Comparison of ENCODE assay signal across 18 cellular contexts in genomic region chr6:161133973-161134372, GRCh38.
A peak's percentile ranks its signal among the peaks of the same experiment; 100 is the strongest.
DNase-seq lines count a peak whose midpoint lies in the region; ATAC-seq and TF ChIP-seq lines count a peak whose summit lies in the region.
"Had no signal": no experiment of that assay in that cellular context is flagged by ENCODE, and none has a peak within 500 bp of the region (broad histone marks: within the 10 kb centered on the region; RNA-seq: fewer than 3 reads in every experiment).

No MANE protein-coding gene starts in this region.

- POLR2A ChIA-PET in activated CD4-positive, alpha-beta memory T cell treated with anti-CD3 and anti-CD28 coated beads, Interleukin-2, amount 10 ng/mL, durations not matched to agents 7 days and 5 days (lab: Charles Lee), result no interaction called here
- POLR2A ChIA-PET in activated CD4-positive, alpha-beta memory T cell treated with anti-CD3 and anti-CD28 coated beads for 36 hours (lab: Charles Lee), result no interaction called here
- POLR2A ChIA-PET in PC-3 (lab: Charles Lee; ENCODE audit: unreplicated experiment), result no interaction called here

- H3K79me2 ChIP-seq in PC-3 (ENCODE audit: low read length), result no peaks in the 10 kb centered on the region

- intact Hi-C loops in activated CD4-positive, alpha-beta memory T cell treated with anti-CD3 and anti-CD28 coated beads for 36 hours (cut with micrococcal nuclease), result no loop called here
- intact Hi-C loops in PC-3 (cut with micrococcal nuclease) (loop anchor here (10.0 kb wide), 1 partner anchor 139 kb away; the partner anchor contains the start of gene MAP3K4), esophagus muscularis mucosa (cut with DNase I) (no loop called here)

- H3K4me1 Mint-ChIP-seq in activated CD4-positive, alpha-beta memory T cell treated with anti-CD3 and anti-CD28 coated beads, Interleukin-2, amount 10 ng/mL, durations not matched to agents 7 days and 5 days, result peaks cover 4% of the 10 kb centered on the region
- peaks cover 4% of the 10 kb centered on the region for H3K4me1 Mint-ChIP-seq in activated CD4-positive, alpha-beta memory T cell treated with anti-CD3 and anti-CD28 coated beads for 36 hours (ENCODE audit: low read depth)
- peaks cover 18% of the 10 kb centered on the region for H3K4me1 Mint-ChIP-seq in nephron progenitor cell

- H2AFZ ChIP-seq in PC-3 (ENCODE audit: low read length), result no peak overlapping the region

- no peak overlapping the region for H3K27ac Mint-ChIP-seq in activated CD4-positive, alpha-beta memory T cell treated with anti-CD3 and anti-CD28 coated beads, Interleukin-2, amount 10 ng/mL, durations not matched to agents 7 days and 5 days
- H3K27ac Mint-ChIP-seq in activated CD4-positive, alpha-beta memory T cell treated with anti-CD3 and anti-CD28 coated beads for 36 hours, result no peak overlapping the region
- H3K27ac Mint-ChIP-seq in nephron progenitor cell, result peak overlapping the region; percentile 18
- H3K27ac Mint-ChIP-seq: B cell; CD4-positive, alpha-beta T cell had no signal

- no peaks in the 10 kb centered on the region for H4K20me1 ChIP-seq in PC-3 (ENCODE audit: low read length)

- no peak for TF ChIP-seq CTCF in PC-3 (conservative IDR thresholded peaks at IDR 0.05; ENCODE audit: low read depth, low read length)
- no peak for TF ChIP-seq CTCF in esophagus muscularis mucosa (IDR thresholded peaks at IDR 0.05)
- no peak for TF ChIP-seq CTCF in nephron progenitor cell (IDR thresholded peaks at IDR 0.05)

- WGBS in esophagus muscularis mucosa, result 93% methylated on average over 9 of the region's 9 CpGs

- H3K27me3 ChIP-seq in PC-3 (ENCODE audit: low read length), result no peaks in the 10 kb centered on the region
- no peaks in the 10 kb centered on the region for H3K27me3 ChIP-seq in esophagus muscularis mucosa

- H3K36me3 Mint-ChIP-seq in activated CD4-positive, alpha-beta memory T cell treated with anti-CD3 and anti-CD28 coated beads, Interleukin-2, amount 10 ng/mL, durations not matched to agents 7 days and 5 days (ENCODE audit: low read depth), result peaks cover 32% of the 10 kb centered on the region
- H3K36me3 Mint-ChIP-seq in activated CD4-positive, alpha-beta memory T cell treated with anti-CD3 and anti-CD28 coated beads for 36 hours, result peaks cover 11% of the 10 kb centered on the region
- peaks cover 93% of the 10 kb centered on the region for H3K36me3 Mint-ChIP-seq in nephron progenitor cell (ENCODE audit: low read depth)

- peaks cover 30% of the 10 kb centered on the region for H3K4me1 ChIP-seq in PC-3 (ENCODE audit: insufficient read depth, low read length)
- H3K4me1 ChIP-seq in esophagus muscularis mucosa, result peaks cover 0 to 11% (median 0%) of the 10 kb centered on the region in 4 donors

- H3K9me3 Mint-ChIP-seq in activated CD4-positive, alpha-beta memory T cell treated with anti-CD3 and anti-CD28 coated beads, Interleukin-2, amount 10 ng/mL, durations not matched to agents 7 days and 5 days, result no peaks in the 10 kb centered on the region
- H3K9me3 Mint-ChIP-seq in activated CD4-positive, alpha-beta memory T cell treated with anti-CD3 and anti-CD28 coated beads for 36 hours, result no peaks in the 10 kb centered on the region
- H3K9me3 Mint-ChIP-seq in nephron progenitor cell, result peaks cover 18% of the 10 kb centered on the region
- H3K9me3 Mint-ChIP-seq: CD4-positive, alpha-beta T cell had no signal

- H3K36me3 ChIP-seq in PC-3 (ENCODE audit: low read depth, low read length) (no peaks in the 10 kb centered on the region), esophagus muscularis mucosa (peaks cover 0 to 73% (median 45%) of the 10 kb centered on the region in 4 donors)

- H3K27me3 Mint-ChIP-seq in activated CD4-positive, alpha-beta memory T cell treated with anti-CD3 and anti-CD28 coated beads, Interleukin-2, amount 10 ng/mL, durations not matched to agents 7 days and 5 days, result no peaks in the 10 kb centered on the region
- no peaks in the 10 kb centered on the region for H3K27me3 Mint-ChIP-seq in activated CD4-positive, alpha-beta memory T cell treated with anti-CD3 and anti-CD28 coated beads for 36 hours
- peaks cover 5% of the 10 kb centered on the region for H3K27me3 Mint-ChIP-seq in nephron progenitor cell (ENCODE audit: low read depth, poor library complexity)
- H3K27me3 Mint-ChIP-seq: B cell; CD4-positive, alpha-beta T cell had no signal

- CTCF ChIA-PET in activated CD4-positive, alpha-beta memory T cell treated with anti-CD3 and anti-CD28 coated beads, Interleukin-2, amount 10 ng/mL, durations not matched to agents 7 days and 5 days (lab: Charles Lee), result interaction anchor here (2.0 kb wide), 1 partner anchor 237 kb away, joined by 6 read pairs; no protein-coding TSS in a partner anchor
- CTCF ChIA-PET in activated CD4-positive, alpha-beta memory T cell treated with anti-CD3 and anti-CD28 coated beads for 36 hours (lab: Charles Lee), result no interaction called here
- CTCF ChIA-PET in PC-3 (lab: Charles Lee), result no interaction called here

- no peaks in the 10 kb centered on the region for H3F3A ChIP-seq in PC-3 (ENCODE audit: low read length, unreplicated experiment)

- no peak for TF ChIP-seq POLR2A in esophagus muscularis mucosa (IDR thresholded peaks at IDR 0.05; ENCODE audit: low read depth)

- H3K4me2 ChIP-seq in PC-3 (ENCODE audit: low read length), result no peak overlapping the region

- H3K9me3 ChIP-seq in PC-3 (ENCODE audit: low read length) (no peaks in the 10 kb centered on the region), esophagus muscularis mucosa (no peaks in the 10 kb centered on the region)

- no peak for ATAC-seq in PC-3
- ATAC-seq in left lobe of liver, result no peak

- no peak overlapping the region for H3K4me3 Mint-ChIP-seq in activated CD4-positive, alpha-beta memory T cell treated with anti-CD3 and anti-CD28 coated beads, Interleukin-2, amount 10 ng/mL, durations not matched to agents 7 days and 5 days
- H3K4me3 Mint-ChIP-seq in activated CD4-positive, alpha-beta memory T cell treated with anti-CD3 and anti-CD28 coated beads for 36 hours, result no peak overlapping the region
- no peak overlapping the region for H3K4me3 Mint-ChIP-seq in nephron progenitor cell
- H3K4me3 Mint-ChIP-seq: B cell; CD4-positive, alpha-beta T cell had no signal

- no TSS peak for BruUV-seq in PC-3 (replicated peaks; lab: Mats Ljungman, UMichigan)

- no peak for TF ChIP-seq EP300 in esophagus muscularis mucosa (IDR thresholded peaks at IDR 0.05)

- H3K27ac ChIP-seq in PC-3 (ENCODE audit: low read length) (peak overlapping the region; percentile 87), esophagus muscularis mucosa (replicated peaks in 1 of 4) (no peak overlapping the region)
- H3K27ac ChIP-seq: 22Rv1 had no signal

- no peaks in the 10 kb centered on the region for H3K9me2 ChIP-seq in PC-3 (replicated peaks; ENCODE audit: low read length)

- peak overlapping the region; percentile 64 for H3K9ac ChIP-seq in PC-3 (ENCODE audit: low read length)

- H3K4me3 ChIP-seq in PC-3 (ENCODE audit: low read length) (no peak overlapping the region), esophagus muscularis mucosa (no peak overlapping the region)

- DNase-seq in activated CD4-positive, alpha-beta memory T cell treated with anti-CD3 and anti-CD28 coated beads, Interleukin-2, amount 10 ng/mL, durations not matched to agents 7 days and 5 days, result peak; percentile 12
- no peak for DNase-seq in activated CD4-positive, alpha-beta memory T cell treated with anti-CD3 and anti-CD28 coated beads for 36 hours
- no peak for DNase-seq in PC-3
- peak; percentile 77 for DNase-seq in esophagus muscularis mucosa (ENCODE audit: extremely low spot score)
- DNase-seq in nephron progenitor cell, result no peak
- DNase-seq in NCI-H526 treated with DMSO at 0.1 percent for 48 hours (lab: John Stamatoyannopoulos, UW), result no peak
- no peak for DNase-seq in T1000 (lab: John Stamatoyannopoulos, UW)
- DNase-seq in left lobe of liver (ENCODE audit: low spot score), result no peak
- DNase-seq: CD4-positive, alpha-beta T cell; DMS79; IMR-90; NCI-H1105 treated with DMSO at 0.1 percent for 48 hours; NCI-H1694 treated with DMSO at 0.1 percent for 48 hours; NCI-H226; NCI-H526; SIG-M5 had no signal

Comparison
In these comparisons a context has a peak if more than half of its experiments do, and no peak if none do; other contexts are left out.
1. DNase-seq: peak in activated CD4-positive, alpha-beta memory T cell treated with anti-CD3 and anti-CD28 coated beads, Interleukin-2, amount 10 ng/mL, durations not matched to agents 7 days and 5 days (single experiment) and esophagus muscularis mucosa (single experiment); none in activated CD4-positive, alpha-beta memory T cell treated with anti-CD3 and anti-CD28 coated beads for 36 hours (single experiment), PC-3 (single experiment), nephron progenitor cell (single experiment), NCI-H526 treated with DMSO at 0.1 percent for 48 hours (single experiment), T1000 (single experiment) and left lobe of liver (single experiment).